ENCODE assay signal across 9 cellular contexts in the genomic region with DNA sequence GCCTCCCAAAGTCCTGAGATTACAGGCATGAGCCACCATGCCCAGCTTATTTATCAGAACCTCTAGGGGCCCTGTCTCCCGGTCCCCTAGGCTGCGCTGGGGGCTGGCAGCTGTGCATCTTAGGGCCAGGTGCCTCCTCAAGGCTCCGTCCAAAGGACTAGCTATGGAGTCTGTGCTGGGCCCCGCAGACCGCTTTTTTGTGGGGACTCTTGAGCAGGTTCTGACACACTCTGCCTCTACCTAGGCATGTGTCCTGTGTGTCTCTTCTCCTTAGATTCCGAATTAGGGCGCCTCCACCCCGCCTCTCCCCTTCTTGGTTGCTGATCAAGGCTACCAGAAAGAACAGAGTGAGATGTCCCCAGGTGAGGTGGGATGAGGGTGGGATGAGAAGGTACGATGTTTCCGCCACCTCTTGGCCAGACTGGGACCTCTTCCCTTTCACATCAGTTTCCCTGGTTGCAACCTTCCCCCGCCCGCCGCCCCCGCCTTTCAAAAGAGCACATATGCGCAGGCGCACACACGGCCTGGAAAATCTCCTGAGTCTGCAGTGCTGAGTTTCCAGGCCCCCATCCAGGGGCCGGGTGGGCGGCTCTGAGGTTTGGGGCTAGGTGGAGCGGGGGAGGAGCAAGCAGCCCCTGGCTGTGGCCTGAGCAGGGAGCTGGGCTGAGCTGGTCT.
A peak's percentile ranks its signal among the peaks of the same experiment; 100 is the strongest.
DNase-seq lines count a peak whose midpoint lies in the region; FAIRE-seq and TF ChIP-seq lines count a peak whose summit lies in the region.
"Had no signal": no experiment of that assay in that cellular context is flagged by ENCODE, and none has a peak within 500 bp of the region (broad histone marks: within the 10 kb centered on the region; RNA-seq: fewer than 3 reads in every experiment).

No MANE protein-coding gene starts in this region.

- no peaks in the 10 kb centered on the region for H3K36me3 ChIP-seq in BLaER1 treated with 17β-estradiol and CSF1 and Interleukin-3, amounts not matched to agents 10 nM and 100 nM
- no peaks in the 10 kb centered on the region for H3K36me3 ChIP-seq in WERI-Rb-1
- H3K36me3 ChIP-seq in HAP-1 (replicated peaks): no peaks in the 10 kb centered on the region

- in situ Hi-C loops in HAP-1 (cut with MboI; ENCODE audit: low sequenced_read_pairs): no loop called here

- no peak for DNase-seq in WERI-Rb-1
- no peak for DNase-seq in activated naive CD4-positive, alpha-beta T cell treated with anti-CD3 and anti-CD28 coated beads, Interleukin-2, amount 10 ng/mL, durations not matched to agents 7 days and 5 days
- DNase-seq in epidermal melanocyte (ENCODE audit: insufficient read length, low spot score): no peak
- no peak for DNase-seq in urothelium cell line (ENCODE audit: low spot score)
- no peak for DNase-seq in NCI-H2029 (lab: John Stamatoyannopoulos, UW)
- no peak for DNase-seq in HAP-1 (ENCODE audit: low spot score in 2 of 2)
- DNase-seq: cerebellar nuclear complex had no signal

- peak overlapping the region; percentile 91 to 100 (median 96) for H3K4me2 ChIP-seq in BLaER1 treated with 17β-estradiol and CSF1 and Interleukin-3, amounts not matched to agents 10 nM and 100 nM

- TF ChIP-seq CTCF in WERI-Rb-1 (IDR thresholded peaks at IDR 0.05; ENCODE audit: low read depth, low read length): peak; percentile 13; the same call in 1 of the 2 replicates

- H3K9ac ChIP-seq in BLaER1 treated with 17β-estradiol and CSF1 and Interleukin-3, amounts not matched to agents 10 nM and 100 nM: peak overlapping the region; percentile 4 to 92 (median 62); a peak in 16 of 22 replicates

- peaks cover 66% of the 10 kb centered on the region for H3K4me1 Mint-ChIP-seq in activated naive CD4-positive, alpha-beta T cell treated with anti-CD3 and anti-CD28 coated beads, Interleukin-2, amount 10 ng/mL, durations not matched to agents 7 days and 5 days

- H3K4me3 Mint-ChIP-seq in activated naive CD4-positive, alpha-beta T cell treated with anti-CD3 and anti-CD28 coated beads, Interleukin-2, amount 10 ng/mL, durations not matched to agents 7 days and 5 days: no peak overlapping the region

- peaks cover 54 to 64% (median 61%) of the 10 kb centered on the region in 10 experiments for H3K4me1 ChIP-seq in BLaER1 treated with 17β-estradiol and CSF1 and Interleukin-3, amounts not matched to agents 10 nM and 100 nM
- H3K4me1 ChIP-seq in HAP-1: no peaks in the 10 kb centered on the region

- no peaks in the 10 kb centered on the region for H3K9me3 ChIP-seq in BLaER1 treated with 17β-estradiol and CSF1 and Interleukin-3, amounts not matched to agents 10 nM and 100 nM (replicated peaks in 1 of 11)
- no peaks in the 10 kb centered on the region for H3K9me3 ChIP-seq in WERI-Rb-1 (ENCODE audit: severe bottlenecking)
- H3K9me3 ChIP-seq in HAP-1: no peaks in the 10 kb centered on the region

- H3K27ac ChIP-seq in BLaER1 treated with 17β-estradiol and CSF1 and Interleukin-3, amounts not matched to agents 10 nM and 100 nM: peak overlapping the region in 8 of 11 experiments; percentile 35 to 95 (median 48); a peak in 10 of 22 replicates
- peak overlapping the region; percentile 5 for H3K27ac ChIP-seq in WERI-Rb-1
- peak overlapping the region in 14 of 21 experiments; percentile 11 to 94 (median 45) for H3K27ac ChIP-seq in skin epidermis

- H3K27ac Mint-ChIP-seq in activated naive CD4-positive, alpha-beta T cell treated with anti-CD3 and anti-CD28 coated beads, Interleukin-2, amount 10 ng/mL, durations not matched to agents 7 days and 5 days: peak overlapping the region; percentile 53

- H3K27me3 Mint-ChIP-seq in activated naive CD4-positive, alpha-beta T cell treated with anti-CD3 and anti-CD28 coated beads, Interleukin-2, amount 10 ng/mL, durations not matched to agents 7 days and 5 days: peaks cover 17% of the 10 kb centered on the region

- peaks cover 0 to 23% (median 0%) of the 10 kb centered on the region in 11 experiments; a peak in 5 of 22 replicates for H4K20me1 ChIP-seq in BLaER1 treated with 17β-estradiol and CSF1 and Interleukin-3, amounts not matched to agents 10 nM and 100 nM

- H3K36me3 Mint-ChIP-seq in activated naive CD4-positive, alpha-beta T cell treated with anti-CD3 and anti-CD28 coated beads, Interleukin-2, amount 10 ng/mL, durations not matched to agents 7 days and 5 days: peaks cover 3% of the 10 kb centered on the region

- FAIRE-seq in urothelium cell line (lab: Jason Lieb, UNC): no peak

- H3K4me3 ChIP-seq in BLaER1 treated with 17β-estradiol and CSF1 and Interleukin-3, amounts not matched to agents 10 nM and 100 nM: peak overlapping the region in 6 of 10 experiments; percentile 1 to 39 (median 26); a peak in 5 of 20 replicates
- no peak overlapping the region for H3K4me3 ChIP-seq in WERI-Rb-1 (ENCODE audit: low read depth, low read length)
- no peak overlapping the region for H3K4me3 ChIP-seq in skin epidermis
- H3K4me3 ChIP-seq in HAP-1: no peak overlapping the region

- H3K9me3 Mint-ChIP-seq in activated naive CD4-positive, alpha-beta T cell treated with anti-CD3 and anti-CD28 coated beads, Interleukin-2, amount 10 ng/mL, durations not matched to agents 7 days and 5 days: no peaks in the 10 kb centered on the region

- peaks cover 0 to 8% (median 0%) of the 10 kb centered on the region in 11 experiments; a peak in 4 of 22 replicates for H3K27me3 ChIP-seq in BLaER1 treated with 17β-estradiol and CSF1 and Interleukin-3, amounts not matched to agents 10 nM and 100 nM
- H3K27me3 ChIP-seq in WERI-Rb-1 (ENCODE audit: insufficient read depth, low read depth, severe bottlenecking) (no peaks in the 10 kb centered on the region), HAP-1 (ENCODE audit: low read depth) (no peaks in the 10 kb centered on the region)

- CTCF ChIA-PET in activated naive CD4-positive, alpha-beta T cell treated with anti-CD3 and anti-CD28 coated beads, Interleukin-2, amount 10 ng/mL, durations not matched to agents 7 days and 5 days (lab: Charles Lee): interaction anchor here (1.0 to 2.5 kb wide), 3 partner anchors 10 to 20 kb away, joined by 4 to 22 read pairs (median 6); no protein-coding TSS in a partner anchor

Comparison
In these comparisons a context has a peak if more than half of its experiments do, and no peak if none do; other contexts are left out.
1. H3K4me3 ChIP-seq: peak in BLaER1 treated with 17β-estradiol and CSF1 and Interleukin-3, amounts not matched to agents 10 nM and 100 nM (6 of 10); none in WERI-Rb-1 (single experiment), skin epidermis (0 of 7) and HAP-1 (single experiment).
2. Peak in every context shown above with its lines, with median percentiles within 50 percentile points of each other: H3K27ac ChIP-seq.